Comparison of ENCODE assay signal across 8 cellular contexts in genomic region chr1:155193275-155193990, GRCh38. TPM values are rescaled to one million over a fixed set of nuclear protein-coding genes. Genes with fewer than 3 reads are reported as not detected.
A peak's percentile ranks its signal among the peaks of the same experiment; 100 is the strongest.
DNase-seq lines count a peak whose midpoint lies in the region; ATAC-seq and TF ChIP-seq lines count a peak whose summit lies in the region.

No MANE protein-coding gene starts in this region.

- H3K9me3 ChIP-seq in neuron (ENCODE audit: low read length), result no peaks in the 10 kb centered on the region

- TF ChIP-seq CTCF in foreskin fibroblast (IDR thresholded peaks at IDR 0.05; ENCODE audit: low read depth, low read length), result peak; percentile 99

- H3K36me3 ChIP-seq in neuron (ENCODE audit: insufficient read depth, low read length), result peaks cover 22% of the 10 kb centered on the region

- peak; percentile 70 for ATAC-seq in GM21723 (IDR thresholded peaks at IDR 0.05; ENCODE audit: unreplicated experiment)

- DNase-seq in DMS53 treated with DMSO at 0.1 percent for 48 hours (lab: John Stamatoyannopoulos, UW; ENCODE audit: unreplicated experiment) (peak; percentile 89), LoVo (ENCODE audit: low spot score) (peak; percentile 87), SHP77 (lab: John Stamatoyannopoulos, UW) (peak; percentile 96), foreskin fibroblast (peak; percentile 86 to 96)
- peak; percentile 63 for DNase-seq in activated gamma-delta T cell treated with anti-CD3 and anti-CD28 coated beads, Interleukin-2, amount 50 U/mL, for 16 hours (ENCODE audit: low read depth)

- H3K4me1 ChIP-seq in neuron (ENCODE audit: insufficient read depth, low read length), result peaks cover 37% of the 10 kb centered on the region

- H3K27ac ChIP-seq in temporal lobe (ENCODE audit: low read depth, low read length), result peak overlapping the region; percentile 36

- no peaks in the 10 kb centered on the region for H3K27me3 ChIP-seq in neuron (ENCODE audit: insufficient read depth, low read length)

- H3K4me3 ChIP-seq in foreskin fibroblast (ENCODE audit: low read depth in 1 of 2, low read length in 2 of 2) (peak overlapping the region; percentile 57 to 68), neuron (ENCODE audit: low read length) (peak overlapping the region; percentile 63)

- peak overlapping the region; percentile 14 for H2AFZ ChIP-seq in neuron (ENCODE audit: low read depth, low read length)

RNA-seq across cellular contexts. Expression of gene THBS3, which starts 14.3 kb away (rescaled TPM):
- 4.7 TPM for total RNA-seq in temporal lobe

RNA-seq across cellular contexts. Expression of gene MTX1, which starts 15.1 kb away (rescaled TPM):
- total RNA-seq in temporal lobe, result 14.0 TPM

RNA-seq across cellular contexts. Expression of gene TRIM46, which starts 19.8 kb away (rescaled TPM):
- total RNA-seq in temporal lobe, result 18.9 TPM

RNA-seq across cellular contexts. Expression of gene KRTCAP2, which starts 20.3 kb away (rescaled TPM):
- total RNA-seq in temporal lobe, result 21.4 TPM

RNA-seq across cellular contexts. Expression of gene DPM3, which starts 53.1 kb away (rescaled TPM):
- total RNA-seq in temporal lobe, result 14.3 TPM

Comparison
In these comparisons a context has a peak if more than half of its experiments do, and no peak if none do; other contexts are left out.
1. Peak in every context shown above with its lines: DNase-seq, ATAC-seq, H3K4me3 ChIP-seq and H3K27ac ChIP-seq.